In the genomic region with DNA sequence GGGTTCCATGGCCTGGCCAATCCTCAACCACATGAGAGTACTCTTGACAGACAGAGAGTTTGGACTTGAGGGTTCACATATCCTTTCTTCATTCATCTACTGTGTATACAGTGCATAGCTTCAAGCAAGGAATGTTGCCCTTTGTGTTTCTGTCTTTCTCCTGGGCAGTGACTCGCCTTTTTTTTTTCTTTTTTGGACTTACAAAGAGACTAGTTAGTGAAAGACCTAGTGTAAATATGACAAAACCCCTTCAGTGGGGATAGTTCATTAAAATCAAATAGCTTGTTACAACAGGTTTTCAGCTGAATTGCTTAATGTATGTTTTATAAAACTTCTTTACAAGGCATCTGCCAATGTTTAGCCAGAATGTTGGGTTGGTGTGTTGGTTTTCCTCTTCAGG, we compare ENCODE assay signal across 28 cellular contexts.
"Had no signal": no experiment of that assay in that cellular context is flagged by ENCODE, and none has a peak within 500 bp of the region (broad histone marks: within the 10 kb centered on the region; RNA-seq: fewer than 3 reads in every experiment).

No MANE protein-coding gene starts in this region.

- ATAC-seq: heart right ventricle; left lobe of liver; naive thymus-derived CD4-positive, alpha-beta T cell; right lobe of liver had no signal

- H3K36me3 ChIP-seq: colonic mucosa, heart right ventricle, neural progenitor cell, right lobe of liver, stomach, tibial artery had no signal

- H3K4me1 Mint-ChIP-seq: central memory CD8-positive, alpha-beta T cell; immature natural killer cell; naive thymus-derived CD4-positive, alpha-beta T cell had no signal

- FAIRE-seq: endothelial cell of umbilical vein, small intestine had no signal

- DNase-seq: colonic mucosa; effector CD8-positive, alpha-beta T cell; endodermal cell; foreskin melanocyte; glutamatergic neuron; heart right ventricle; hypothalamus; immature natural killer cell; islet precursor cell; mesendoderm; midbrain; naive thymus-derived CD4-positive, alpha-beta T cell; right lobe of liver; small intestine; stimulated activated CD4-positive, alpha-beta T cell treated with anti-CD3 and anti-CD28 coated beads, Interleukin-15, amount 100 ng/mL, for 24 hours; stimulated activated CD4-positive, alpha-beta T cell treated with anti-CD3 and anti-CD28 coated beads, Interleukin-2, amount 100 ng/mL, for 48 hours; stimulated activated naive CD4-positive, alpha-beta T cell treated with Interleukin-2 at 50 U/mL for 16 hours; stomach; tibial artery had no signal

- H3K27me3 ChIP-seq: colonic mucosa, neural progenitor cell, right lobe of liver, tibial artery had no signal

- H3K36me3 Mint-ChIP-seq: immature natural killer cell, neural progenitor cell had no signal

- H3K4me1 ChIP-seq: colonic mucosa, heart right ventricle, parathyroid adenoma, tibial artery had no signal

- H3K27ac ChIP-seq: colonic mucosa, heart right ventricle, neural progenitor cell, parathyroid adenoma, right lobe of liver, stomach, tibial artery had no signal

- H3K4me3 ChIP-seq: colonic mucosa, heart right ventricle, neural progenitor cell, right lobe of liver, stomach, tibial artery had no signal

- H3K9me3 Mint-ChIP-seq: central memory CD8-positive, alpha-beta T cell; dendritic cell treated with granulocyte-macrophage colony-stimulating factor and Interleukin-4, amounts not matched to agents 40 ng/mL and 50 ng/mL, for 4 days had no signal

- H3K27ac Mint-ChIP-seq: dendritic cell treated with granulocyte-macrophage colony-stimulating factor and Interleukin-4, amounts not matched to agents 40 ng/mL and 50 ng/mL, for 4 days; endodermal cell; immature natural killer cell; naive thymus-derived CD4-positive, alpha-beta T cell; neural progenitor cell; progenitor cell of endocrine pancreas; type B pancreatic cell had no signal

- H3K4me3 Mint-ChIP-seq: central memory CD8-positive, alpha-beta T cell; dendritic cell treated with granulocyte-macrophage colony-stimulating factor and Interleukin-4, amounts not matched to agents 40 ng/mL and 50 ng/mL, for 4 days; endodermal cell; immature natural killer cell; naive thymus-derived CD4-positive, alpha-beta T cell; nephron; neural progenitor cell; type B pancreatic cell had no signal

- H3K9me3 ChIP-seq: colonic mucosa, heart right ventricle, right lobe of liver, stomach, tibial artery had no signal

- H3K27me3 Mint-ChIP-seq: dendritic cell treated with granulocyte-macrophage colony-stimulating factor and Interleukin-4, amounts not matched to agents 40 ng/mL and 50 ng/mL, for 4 days; progenitor cell of endocrine pancreas had no signal
